ENCODE assay signal across 21 cellular contexts in the genomic region with DNA sequence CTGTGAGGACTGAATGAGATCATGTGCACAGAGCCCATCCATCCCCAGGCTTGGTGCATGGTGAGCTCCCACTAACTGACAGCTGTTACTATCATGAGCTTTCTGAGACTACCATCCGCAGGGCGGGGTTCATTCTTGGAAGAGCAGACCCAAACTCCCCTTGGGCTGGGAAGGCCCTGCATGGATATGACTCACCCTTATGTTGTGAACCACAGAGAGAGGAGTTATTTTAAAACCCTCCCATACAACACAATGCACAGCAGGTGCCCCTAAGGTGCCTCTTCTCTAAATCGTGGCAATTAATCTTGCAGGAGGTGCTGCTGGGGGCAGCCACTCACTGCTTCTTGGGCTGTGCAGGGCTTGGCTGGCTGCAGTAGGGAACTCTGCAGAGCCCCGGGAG.
DNase-seq lines count a peak whose midpoint lies in the region; ATAC-seq, FAIRE-seq and TF ChIP-seq lines count a peak whose summit lies in the region.
"Had no signal": no experiment of that assay in that cellular context is flagged by ENCODE, and none has a peak within 500 bp of the region (broad histone marks: within the 10 kb centered on the region; RNA-seq: fewer than 3 reads in every experiment).

No MANE protein-coding gene starts in this region.

- H2BK20ac ChIP-seq in H1 (ENCODE audit: low read length): no peak overlapping the region

- H3K79me2 ChIP-seq in H1 (ENCODE audit: control insufficient read depth in 1 of 2, insufficient read depth in 2 of 2, low read length in 2 of 2): no peaks in the 10 kb centered on the region
- H3K79me2 ChIP-seq: parathyroid adenoma had no signal

- no peak overlapping the region for H4K8ac ChIP-seq in H1 (ENCODE audit: extremely low read depth, insufficient read depth, low read length)

- FAIRE-seq in H1 (lab: Jason Lieb, UNC): no peak

- H3K14ac ChIP-seq in H1 (ENCODE audit: insufficient read length): no peak overlapping the region

- H2AK5ac ChIP-seq in H1 (ENCODE audit: low read depth, low read length): no peak overlapping the region

- H3K4me3 ChIP-seq in HEK293 (ENCODE audit: low read depth, low read length) (no peak overlapping the region), H1 (ENCODE audit: extremely low read depth in 1 of 4, insufficient read depth in 2 of 4, low read depth in 3 of 4, low read length in 4 of 4) (no peak overlapping the region; a peak in 1 of 8 replicates)
- H3K4me3 ChIP-seq: BLaER1, right atrium auricular region, spleen had no signal

- 0 out of 2 replicates have a peak overlapping the region, but pooled peaks have one; percentile 5 for H2BK12ac ChIP-seq in H1 (ENCODE audit: low read depth, low read length)

- TF ChIP-seq CTCF in HEK293 (tag by site-specific recombination; IDR thresholded peaks at IDR 0.05): no peak
- TF ChIP-seq CTCF in H1 (IDR thresholded peaks at IDR 0.05; ENCODE audit: control extremely low read depth in 1 of 3, insufficient read depth in 1 of 3, low read depth in 1 of 3, low read length in 3 of 3): no peak
- no peak for TF ChIP-seq CTCF in omental fat pad (IDR thresholded peaks at IDR 0.05)

- no peak overlapping the region for H2BK120ac ChIP-seq in H1 (replicated peaks; ENCODE audit: low read depth, low read length)

- no peak overlapping the region for H3K56ac ChIP-seq in H1 (replicated peaks; ENCODE audit: insufficient read length, low read depth, low read length)

- no peak overlapping the region for H4K5ac ChIP-seq in H1 (ENCODE audit: insufficient read length, low read depth, low read length)

- no peak for TF ChIP-seq EP300 in H1 (IDR thresholded peaks at IDR 0.05; ENCODE audit: borderline replicate concordance in 1 of 2, low read depth in 2 of 2, low read length in 2 of 2)

- H2BK15ac ChIP-seq in H1 (ENCODE audit: low read length): no peak overlapping the region; the same call in 1 of the 2 replicates

- H3K27ac ChIP-seq in HEK293 (ENCODE audit: extremely low read depth, low read depth, low read length) (no peak overlapping the region), H1 (ENCODE audit: low read depth, low read length) (no peak overlapping the region)
- H3K27ac ChIP-seq: BLaER1, parathyroid adenoma, right atrium auricular region, spleen had no signal

- H3K4me1 ChIP-seq in HEK293 (ENCODE audit: control insufficient read depth, insufficient read depth, low read length): no peaks in the 10 kb centered on the region
- H3K4me1 ChIP-seq in H1 (replicated peaks in 1 of 4; ENCODE audit: control insufficient read depth in 3 of 4, insufficient read depth in 4 of 4, low read length in 3 of 4): peaks cover 0 to 9% (median 1%) of the 10 kb centered on the region in 4 experiments; a peak in 3 of 7 replicates
- H3K4me1 ChIP-seq: BLaER1, parathyroid adenoma, right atrium auricular region, spleen had no signal

- H3K9me3 ChIP-seq in HEK293 (ENCODE audit: control insufficient read depth, insufficient read depth, low read depth, low read length) (no peaks in the 10 kb centered on the region), H1 (ENCODE audit: insufficient read depth in 2 of 2, low read depth in 1 of 2, low read length in 1 of 2) (no peaks in the 10 kb centered on the region)
- H3K9me3 ChIP-seq: BLaER1, right atrium auricular region, spleen had no signal

- TF ChIP-seq RAD21 in H1 (IDR thresholded peaks at IDR 0.05 in 1 of 2, conservative IDR thresholded peaks at IDR 0.05 in 1 of 2; ENCODE audit: low read depth in 2 of 2, low read length in 2 of 2): no peak

- no peaks in the 10 kb centered on the region for H4K20me1 ChIP-seq in H1 (replicated peaks in 1 of 2; ENCODE audit: control insufficient read depth in 1 of 2, insufficient read depth in 2 of 2, low read length in 2 of 2)
- H4K20me1 ChIP-seq: BLaER1 had no signal

- DNase-seq in NCI-H2171 treated with DMSO at 0.1 percent for 48 hours (lab: John Stamatoyannopoulos, UW) (peak; percentile 79), H1 (ENCODE audit: low read depth in 1 of 2, low spot score in 2 of 2) (peak in 1 of 2 experiments; percentile 9), omental fat pad (ENCODE audit: low spot score) (no peak), NCI-H774 (lab: John Stamatoyannopoulos, UW) (no peak), T-helper 1 cell (no peak)
- no peak for DNase-seq in activated naive CD4-positive, alpha-beta T cell treated with anti-CD3 and anti-CD28 coated beads, Interleukin-2, amount 50 U/mL, for 16 hours
- DNase-seq: activated CD4-positive, alpha-beta T cell treated with anti-CD3 and anti-CD28 coated beads for 48 hours; activated T-cell treated with anti-CD3 and anti-CD28 coated beads, Interleukin-2, amount 50 U/mL, for 4 hours; DND-41; HCEC 1CT; left cardiac atrium; mammary epithelial cell; NCI-H187; PC-3; Right ventricle myocardium superior; spleen; trophoblast cell had no signal

- no peaks in the 10 kb centered on the region for H3K79me1 ChIP-seq in H1 (ENCODE audit: low read depth, low read length)

- no peak overlapping the region for H2BK5ac ChIP-seq in H1 (ENCODE audit: low read depth, low read length)

- POLR2A ChIA-PET in HEK293 (lab: Yijun Ruan, JAX): no interaction called here
- POLR2A ChIA-PET in H1 (lab: Charles Lee; ENCODE audit: partially characterized antibody): no interaction called here

- ATAC-seq in omental fat pad (ENCODE audit: low FRiP score): peak; percentile 29
- ATAC-seq: activated T-cell treated with anti-CD3 and anti-CD28 coated beads, Interleukin-2, amount 50 U/mL, for 4 hours; PC-3 had no signal

- H3K4me2 ChIP-seq in H1 (ENCODE audit: insufficient read depth in 1 of 2, low read depth in 2 of 2, low read length in 2 of 2): no peak overlapping the region
- H3K4me2 ChIP-seq: BLaER1 had no signal

- H3K23me2 ChIP-seq in H1 (ENCODE audit: low read depth, low read length): no peaks in the 10 kb centered on the region

- no peak overlapping the region for H3K9ac ChIP-seq in H1 (replicated peaks in 1 of 4; ENCODE audit: extremely low read depth in 1 of 4, low read depth in 3 of 4, low read length in 3 of 4)
- H3K9ac ChIP-seq: BLaER1, parathyroid adenoma had no signal

- no peak for TF ChIP-seq POLR2A in H1 (IDR thresholded peaks at IDR 0.05; ENCODE audit: control extremely low read depth in 1 of 2, low read depth in 2 of 2, low read length in 2 of 2)

- H3K18ac ChIP-seq in H1 (ENCODE audit: extremely low read depth, low read length): no peak overlapping the region

- no peak overlapping the region for H3K4ac ChIP-seq in H1 (replicated peaks; ENCODE audit: insufficient read length, low read depth, low read length)

- no peak overlapping the region for H2AFZ ChIP-seq in H1 (ENCODE audit: low read length)
- H2AFZ ChIP-seq: parathyroid adenoma had no signal

- CTCF ChIA-PET in HEK293 (lab: Yijun Ruan, JAX) (interaction anchor here (0.7 kb wide), 1 partner anchor 1305 kb away, joined by 3 read pairs; no protein-coding TSS in a partner anchor), H1 (lab: Charles Lee; ENCODE audit: partially characterized antibody) (interaction anchor here (0.8 to 1.0 kb wide), 3 partner anchors 9 to 67 kb away, joined by 3 to 4 read pairs (median 3); no protein-coding TSS in a partner anchor)

- no peaks in the 10 kb centered on the region; a peak in 1 of 7 replicates for H3K27me3 ChIP-seq in H1 (replicated peaks in 1 of 4; ENCODE audit: control insufficient read depth in 3 of 4, extremely low read depth in 1 of 4, insufficient read depth in 3 of 4, low read length in 3 of 4)
- H3K27me3 ChIP-seq: BLaER1, right atrium auricular region, spleen had no signal

- no peak overlapping the region for H4K91ac ChIP-seq in H1 (replicated peaks; ENCODE audit: insufficient read length, low read length)

- H3K23ac ChIP-seq in H1 (ENCODE audit: insufficient read length): no peak overlapping the region

- WGBS in H1 (ENCODE audit: extremely low coverage in 1 of 2, insufficient coverage in 1 of 2, insufficient read length in 1 of 2, insufficient replicate concordance in 2 of 2, low coverage in 1 of 2, low lambda C conversion rate in 2 of 2, missing lambda C conversion rate in 1 of 2), 2 experiments: 76% methylated on average over 4 of the region's 4 CpGs; no CpG with 5 or more reads in 1 of the 2 experiments

- H3K36me3 ChIP-seq in HEK293 (ENCODE audit: control insufficient read depth in 2 of 2, insufficient read depth in 1 of 2, low read length in 2 of 2): no peaks in the 10 kb centered on the region
- no peaks in the 10 kb centered on the region for H3K36me3 ChIP-seq in H1 (ENCODE audit: control insufficient read depth in 2 of 4, insufficient read depth in 4 of 4, low read length in 3 of 4)
- H3K36me3 ChIP-seq: BLaER1, right atrium auricular region, spleen had no signal

TF ChIP-seq in HEK293, 187 proteins besides CTCF, POLR2A, EP300 and RAD21 (continues in another document):
- TF ChIP-seq ZNF138 (tag by site-specific recombination; IDR thresholded peaks at IDR 0.05; ENCODE audit: borderline replicate concordance) (no peak), ZNF514 (tag by site-specific recombination; IDR thresholded peaks at IDR 0.05) (no peak), FEZF1 (tag by site-specific recombination; IDR thresholded peaks at IDR 0.05) (no peak)
- TF ChIP-seq, protein P1, sequence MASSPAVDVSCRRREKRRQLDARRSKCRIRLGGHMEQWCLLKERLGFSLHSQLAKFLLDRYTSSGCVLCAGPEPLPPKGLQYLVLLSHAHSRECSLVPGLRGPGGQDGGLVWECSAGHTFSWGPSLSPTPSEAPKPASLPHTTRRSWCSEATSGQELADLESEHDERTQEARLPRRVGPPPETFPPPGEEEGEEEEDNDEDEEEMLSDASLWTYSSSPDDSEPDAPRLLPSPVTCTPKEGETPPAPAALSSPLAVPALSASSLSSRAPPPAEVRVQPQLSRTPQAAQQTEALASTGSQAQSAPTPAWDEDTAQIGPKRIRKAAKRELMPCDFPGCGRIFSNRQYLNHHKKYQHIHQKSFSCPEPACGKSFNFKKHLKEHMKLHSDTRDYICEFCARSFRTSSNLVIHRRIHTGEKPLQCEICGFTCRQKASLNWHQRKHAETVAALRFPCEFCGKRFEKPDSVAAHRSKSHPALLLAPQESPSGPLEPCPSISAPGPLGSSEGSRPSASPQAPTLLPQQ (tag by site-specific recombination; IDR thresholded peaks at IDR 0.05): no peak

TF ChIP-seq in H1, 55 proteins besides CTCF, POLR2A, EP300 and RAD21 (continues in another document):
- TF ChIP-seq TCF12 (IDR thresholded peaks at IDR 0.05; ENCODE audit: low read depth, low read length) (no peak), RBBP5 (IDR thresholded peaks at IDR 0.05; ENCODE audit: borderline replicate concordance, low read depth, low read length) (no peak), TAF7 (optimal IDR thresholded peaks at IDR 0.05; ENCODE audit: borderline replicate concordance, low read depth, low read length) (no peak), CREB1 (IDR thresholded peaks at IDR 0.05) (no peak), RXRA (IDR thresholded peaks at IDR 0.05; ENCODE audit: insufficient read depth, low read depth, low read length) (no peak)
- TF ChIP-seq, protein P2, sequence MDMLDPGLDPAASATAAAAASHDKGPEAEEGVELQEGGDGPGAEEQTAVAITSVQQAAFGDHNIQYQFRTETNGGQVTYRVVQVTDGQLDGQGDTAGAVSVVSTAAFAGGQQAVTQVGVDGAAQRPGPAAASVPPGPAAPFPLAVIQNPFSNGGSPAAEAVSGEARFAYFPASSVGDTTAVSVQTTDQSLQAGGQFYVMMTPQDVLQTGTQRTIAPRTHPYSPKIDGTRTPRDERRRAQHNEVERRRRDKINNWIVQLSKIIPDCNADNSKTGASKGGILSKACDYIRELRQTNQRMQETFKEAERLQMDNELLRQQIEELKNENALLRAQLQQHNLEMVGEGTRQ (IDR thresholded peaks at IDR 0.05; ENCODE audit: low read length): no peak
